In genomic region chr11:59135648-59136461, GRCh38 we compare ENCODE assay signal across 9 cellular contexts. TPM values are rescaled to one million over a fixed set of nuclear protein-coding genes. Genes with fewer than 3 reads are reported as not detected.
DNase-seq lines count a peak whose midpoint lies in the region; ATAC-seq, FAIRE-seq and TF ChIP-seq lines count a peak whose summit lies in the region.
"Had no signal": no experiment of that assay in that cellular context is flagged by ENCODE, and none has a peak within 500 bp of the region (broad histone marks: within the 10 kb centered on the region; RNA-seq: fewer than 3 reads in every experiment).

No MANE protein-coding gene starts in this region.

- H2AFZ ChIP-seq in IMR-90 (replicated peaks; ENCODE audit: low read length, poor library complexity) = peak overlapping the region; percentile 96

- intact Hi-C loops in IMR-90 (cut with micrococcal nuclease) = loop anchor here (1.0 to 5.0 kb wide), 5 partner anchors 39 to 484 kb away; no protein-coding TSS in a partner anchor
- intact Hi-C loops in activated T-helper 1 cell treated with anti-CD3 and anti-CD28 coated beads, Interleukin-12 subunit alpha, Interleukin-12 subunit beta, Interleukin-2, Interleukin-4 antibody, amounts not matched to agents 30 ng/mL and 10 ng/mL and 1 ng/mL, durations not matched to agents 14 hours and 24 hours and 36 hours (cut with micrococcal nuclease) = loop anchor here (1.0 kb wide), 8 partner anchors 8 to 482 kb away; partner anchors contain the start of gene FAM111B

- peaks cover 7% of the 10 kb centered on the region for H3K36me3 ChIP-seq in IMR-90 (ENCODE audit: control insufficient read depth, insufficient read depth, low read length)
- H3K36me3 ChIP-seq in neutrophil = no peaks in the 10 kb centered on the region
- H3K36me3 ChIP-seq in stomach smooth muscle (ENCODE audit: control insufficient read depth in 2 of 2, insufficient read depth in 2 of 2, low read length in 2 of 2) = peaks cover 7 to 9% of the 10 kb centered on the region in 2 donors

- H3K4me2 ChIP-seq in IMR-90 (ENCODE audit: low read depth, low read length) = peak overlapping the region; percentile 55; the same call in 1 of the 2 replicates

- H3K27me3 Mint-ChIP-seq in activated T-helper 1 cell treated with anti-CD3 and anti-CD28 coated beads, Interleukin-12 subunit alpha, Interleukin-12 subunit beta, Interleukin-2, Interleukin-4 antibody, amounts not matched to agents 30 ng/mL and 10 ng/mL and 1 ng/mL, durations not matched to agents 14 hours and 24 hours and 36 hours (ENCODE audit: insufficient read depth) = no peaks in the 10 kb centered on the region

- no peak overlapping the region; the same call in 1 of the 2 replicates for H4K91ac ChIP-seq in IMR-90 (ENCODE audit: insufficient read depth, low read depth, low read length)

- no peak for FAIRE-seq in D721Med (lab: Jason Lieb, UNC)

- H3K14ac ChIP-seq in IMR-90 (replicated peaks; ENCODE audit: low read depth, low read length) = no peak overlapping the region; the same call in 1 of the 2 replicates

- H3K4me1 ChIP-seq in IMR-90 (ENCODE audit: control insufficient read depth, insufficient read depth, low read length) (no peaks in the 10 kb centered on the region), neutrophil (ENCODE audit: control insufficient read depth in 1 of 2, insufficient read depth in 1 of 2, low read depth in 1 of 2, low read length in 1 of 2) (peaks cover 5 to 6% of the 10 kb centered on the region in 2 experiments), stomach smooth muscle (ENCODE audit: control insufficient read depth, insufficient read depth, low read length) (peaks cover 5% of the 10 kb centered on the region)

- 0 out of 2 replicates have a peak, but pooled peaks have one; percentile 51 for TF ChIP-seq POLR2A in IMR-90 (IDR thresholded peaks at IDR 0.05; ENCODE audit: low read depth, low read length)

- H3K27ac ChIP-seq in IMR-90 (ENCODE audit: insufficient read depth, low read length) (0 out of 2 replicates have a peak overlapping the region, but pooled peaks have one; percentile 4), neutrophil (no peak overlapping the region), stomach smooth muscle (ENCODE audit: low read length) (no peak overlapping the region)
- H3K27ac ChIP-seq: epithelial cell of prostate had no signal

- TF ChIP-seq CTCF in D721Med (IDR thresholded peaks at IDR 0.05; ENCODE audit: insufficient read depth, missing control alignments) = peak; percentile 99
- peak; percentile 97 for TF ChIP-seq CTCF in IMR-90 (conservative IDR thresholded peaks at IDR 0.05; ENCODE audit: low read depth, low read length)
- TF ChIP-seq CTCF in fibroblast of the aortic adventitia (IDR thresholded peaks at IDR 0.05; ENCODE audit: insufficient read depth, low read length) = peak; percentile 99
- TF ChIP-seq CTCF in neutrophil (IDR thresholded peaks at IDR 0.05) = peak; percentile 97

- H2BK120ac ChIP-seq in IMR-90 (ENCODE audit: low read depth, low read length) = no peak overlapping the region; the same call in 1 of the 2 replicates

- H2BK20ac ChIP-seq in IMR-90 (ENCODE audit: low read depth, low read length) = no peak overlapping the region

- H4K8ac ChIP-seq in IMR-90 (ENCODE audit: low read depth in 2 of 2, low read length in 2 of 2) = peak overlapping the region; percentile 77 to 89

- peaks cover 25% of the 10 kb centered on the region for H3K36me3 Mint-ChIP-seq in activated T-helper 1 cell treated with anti-CD3 and anti-CD28 coated beads, Interleukin-12 subunit alpha, Interleukin-12 subunit beta, Interleukin-2, Interleukin-4 antibody, amounts not matched to agents 30 ng/mL and 10 ng/mL and 1 ng/mL, durations not matched to agents 14 hours and 24 hours and 36 hours (ENCODE audit: low read depth)

- CTCF ChIA-PET in IMR-90 (lab: Yijun Ruan, JAX) = interaction anchor here (0.6 to 1.7 kb wide), 27 partner anchors 8 to 281 kb away, joined by 3 to 13 read pairs (median 4); partner anchors contain the start of genes DTX4 and FAM111B

- dilution Hi-C loops in IMR-90 (cut with HindIII; ENCODE audit: low sequenced_read_pairs, unreplicated experiment) = no loop called here

- TF ChIP-seq RAD21 in IMR-90 (IDR thresholded peaks at IDR 0.05; ENCODE audit: low read length) = peak; percentile 98

- H3K27me3 ChIP-seq in IMR-90 (ENCODE audit: control insufficient read depth, insufficient read depth, low read length) (no peaks in the 10 kb centered on the region), neutrophil (no peaks in the 10 kb centered on the region), stomach smooth muscle (ENCODE audit: control insufficient read depth in 1 of 2, insufficient read depth in 2 of 2, low read length in 2 of 2) (no peaks in the 10 kb centered on the region)

- H3K4me3 Mint-ChIP-seq in activated T-helper 1 cell treated with anti-CD3 and anti-CD28 coated beads, Interleukin-12 subunit alpha, Interleukin-12 subunit beta, Interleukin-2, Interleukin-4 antibody, amounts not matched to agents 30 ng/mL and 10 ng/mL and 1 ng/mL, durations not matched to agents 14 hours and 24 hours and 36 hours = peak overlapping the region; percentile 60

- no peak overlapping the region; the same call in 1 of the 2 replicates for H3K56ac ChIP-seq in IMR-90 (ENCODE audit: extremely low read depth, insufficient read depth, low read length)

- H3K4me3 ChIP-seq in IMR-90 (ENCODE audit: insufficient read depth, low read depth, low read length) (no peak overlapping the region), fibroblast of the aortic adventitia (ENCODE audit: low read depth, low read length) (no peak overlapping the region), neutrophil (ENCODE audit: low read depth in 1 of 2, low read length in 1 of 2) (peak overlapping the region in 1 of 2 experiments; percentile 5), stomach smooth muscle (ENCODE audit: low read length in 2 of 2) (peak overlapping the region in 1 of 2 donors; percentile 59)

- peaks cover 0 to 3% of the 10 kb centered on the region in 2 experiments; a peak in 1 of 4 replicates for H3K79me1 ChIP-seq in IMR-90 (ENCODE audit: low read depth in 1 of 2, low read length in 2 of 2)

- POLR2A ChIA-PET in IMR-90 (lab: Charles Lee; ENCODE audit: unreplicated experiment) = no interaction called here

- DNase-seq in D721Med (ENCODE audit: insufficient read length, low spot score) = peak; percentile 41
- peak; percentile 66 for DNase-seq in IMR-90
- DNase-seq in RPMI8226 = peak; percentile 70
- DNase-seq in activated T-helper 1 cell treated with anti-CD3 and anti-CD28 coated beads, Interleukin-12 subunit alpha, Interleukin-12 subunit beta, Interleukin-2, Interleukin-4 antibody, amounts not matched to agents 30 ng/mL and 10 ng/mL and 1 ng/mL, durations not matched to agents 14 hours and 24 hours and 36 hours (ENCODE audit: low spot score) = peak; percentile 82
- peak; percentile 72 for DNase-seq in fibroblast of the aortic adventitia (ENCODE audit: low read depth)

- peak; percentile 98 for ATAC-seq in GM21529 (IDR thresholded peaks at IDR 0.05; ENCODE audit: unreplicated experiment)
- peak; percentile 100 for ATAC-seq in IMR-90 (ENCODE audit: low read depth)

- no peak overlapping the region for H2AK5ac ChIP-seq in IMR-90 (ENCODE audit: low read depth, low read length)

- no peak overlapping the region for H3K18ac ChIP-seq in IMR-90 (ENCODE audit: low read depth, low read length)

- peaks cover 14% of the 10 kb centered on the region for H3K4me1 Mint-ChIP-seq in activated T-helper 1 cell treated with anti-CD3 and anti-CD28 coated beads, Interleukin-12 subunit alpha, Interleukin-12 subunit beta, Interleukin-2, Interleukin-4 antibody, amounts not matched to agents 30 ng/mL and 10 ng/mL and 1 ng/mL, durations not matched to agents 14 hours and 24 hours and 36 hours (ENCODE audit: low read depth)

- in situ Hi-C loops in IMR-90 (cut with MboI; ENCODE audit: low sequenced_read_pairs) = loop anchor here (5.0 kb wide), 1 partner anchor 79 kb away; no protein-coding TSS in a partner anchor

- H3K9ac ChIP-seq in IMR-90 (ENCODE audit: low read depth, low read length) = peak overlapping the region; percentile 59; the same call in 1 of the 2 replicates
- peak overlapping the region; percentile 42 to 49 for H3K9ac ChIP-seq in stomach smooth muscle (ENCODE audit: low read length in 2 of 2)

- H4K5ac ChIP-seq in IMR-90 (ENCODE audit: low read depth, low read length) = no peak overlapping the region

- peak overlapping the region; percentile 82; the same call in 1 of the 2 replicates for H3K23ac ChIP-seq in IMR-90 (ENCODE audit: low read depth, low read length)

- WGBS in IMR-90 (ENCODE audit: extremely low coverage in 2 of 2, insufficient read length in 1 of 2), 2 experiments = 0% methylated on average over 4 of the region's 20 CpGs; no CpG with 5 or more reads in 1 of the 2 experiments

- peak overlapping the region; percentile 72 for H3K4ac ChIP-seq in IMR-90 (ENCODE audit: low read depth, low read length)

- BruUV-seq in IMR-90 (replicated peaks; lab: Mats Ljungman, UMichigan) = no TSS peak

- H3K9me3 Mint-ChIP-seq in activated T-helper 1 cell treated with anti-CD3 and anti-CD28 coated beads, Interleukin-12 subunit alpha, Interleukin-12 subunit beta, Interleukin-2, Interleukin-4 antibody, amounts not matched to agents 30 ng/mL and 10 ng/mL and 1 ng/mL, durations not matched to agents 14 hours and 24 hours and 36 hours = peaks cover 22% of the 10 kb centered on the region

- H3K9me1 ChIP-seq in IMR-90 (ENCODE audit: insufficient read depth, low read length) = no peaks in the 10 kb centered on the region

- no peak overlapping the region for H2BK15ac ChIP-seq in IMR-90 (ENCODE audit: low read depth, low read length)

- H2BK5ac ChIP-seq in IMR-90 (ENCODE audit: low read depth, low read length, poor library complexity, severe bottlenecking) = no peak overlapping the region

- H2AK9ac ChIP-seq in IMR-90 (replicated peaks; ENCODE audit: low read depth, low read length, poor library complexity) = peak overlapping the region; percentile 92

- no peaks in the 10 kb centered on the region for H4K20me1 ChIP-seq in IMR-90 (ENCODE audit: insufficient read depth, low read length)

- H3K27ac Mint-ChIP-seq in activated T-helper 1 cell treated with anti-CD3 and anti-CD28 coated beads, Interleukin-12 subunit alpha, Interleukin-12 subunit beta, Interleukin-2, Interleukin-4 antibody, amounts not matched to agents 30 ng/mL and 10 ng/mL and 1 ng/mL, durations not matched to agents 14 hours and 24 hours and 36 hours = no peak overlapping the region

- peaks cover 2% of the 10 kb centered on the region; the same call in 1 of the 2 replicates for H3K9me3 ChIP-seq in IMR-90 (ENCODE audit: control insufficient read depth, insufficient read depth, low read length)
- no peaks in the 10 kb centered on the region for H3K9me3 ChIP-seq in neutrophil
- no peaks in the 10 kb centered on the region for H3K9me3 ChIP-seq in stomach smooth muscle (ENCODE audit: control insufficient read depth in 2 of 2, low read length in 2 of 2)

RNA-seq across cellular contexts. Expression of gene FAM111A, which starts 6.8 kb away (rescaled TPM):
- total RNA-seq in IMR-90 (2012; rRNA removed) (36.4 and 46.1 TPM in 2 replicates), fibroblast of the aortic adventitia (ENCODE audit: low replicate concordance) (42.9 and 103 TPM in 2 replicates)
- polyA plus RNA-seq in IMR-90 (2012; rRNA removed) = 14.4 and 19.9 TPM in 2 replicates
- 2.2 and 3.0 TPM in 2 replicates for polyA plus RNA-seq in IMR-90 (2012; cell fraction: cytosol; rRNA removed)
- polyA plus RNA-seq in IMR-90 (2012; cell fraction: nucleus; rRNA removed; ENCODE audit: low replicate concordance) = 14.9 and 66.0 TPM in 2 replicates
- total RNA-seq in activated T-helper 1 cell treated with anti-CD3 and anti-CD28 coated beads, Interleukin-12 subunit alpha, Interleukin-12 subunit beta, Interleukin-2, Interleukin-4 antibody, amounts not matched to agents 30 ng/mL and 10 ng/mL and 1 ng/mL, durations not matched to agents 14 hours and 24 hours and 36 hours = 64.8 and 66.4 TPM in 2 replicates

RNA-seq across cellular contexts. Expression of gene FAM111B, which starts 28.8 kb away (rescaled TPM):
- 9.3 and 13.9 TPM in 2 replicates for total RNA-seq in IMR-90 (2012; rRNA removed)
- polyA plus RNA-seq in IMR-90 (2012; rRNA removed) = 2.9 and 3.2 TPM in 2 replicates
- polyA plus RNA-seq in IMR-90 (2012; cell fraction: cytosol; rRNA removed) = 0.18 and 0.50 TPM in 2 replicates
- 0.15 and 0.73 TPM in 2 replicates for polyA plus RNA-seq in IMR-90 (2012; cell fraction: nucleus; rRNA removed; ENCODE audit: low replicate concordance)
- total RNA-seq in activated T-helper 1 cell treated with anti-CD3 and anti-CD28 coated beads, Interleukin-12 subunit alpha, Interleukin-12 subunit beta, Interleukin-2, Interleukin-4 antibody, amounts not matched to agents 30 ng/mL and 10 ng/mL and 1 ng/mL, durations not matched to agents 14 hours and 24 hours and 36 hours = 54.9 and 57.3 TPM in 2 replicates
- 0.41 and 42.9 TPM in 2 replicates for total RNA-seq in fibroblast of the aortic adventitia (ENCODE audit: low replicate concordance)

RNA-seq across cellular contexts. Expression of gene DTX4, which starts 36.1 kb away (rescaled TPM):
- 2.5 and 2.7 TPM in 2 replicates for total RNA-seq in IMR-90 (2012; rRNA removed)
- polyA plus RNA-seq in IMR-90 (2012; rRNA removed) = 3.0 and 3.1 TPM in 2 replicates
- 1.1 and 1.5 TPM in 2 replicates for polyA plus RNA-seq in IMR-90 (2012; cell fraction: cytosol; rRNA removed)
- polyA plus RNA-seq in IMR-90 (2012; cell fraction: nucleus; rRNA removed; ENCODE audit: low replicate concordance) = 3.8 and 4.2 TPM in 2 replicates
- total RNA-seq in activated T-helper 1 cell treated with anti-CD3 and anti-CD28 coated beads, Interleukin-12 subunit alpha, Interleukin-12 subunit beta, Interleukin-2, Interleukin-4 antibody, amounts not matched to agents 30 ng/mL and 10 ng/mL and 1 ng/mL, durations not matched to agents 14 hours and 24 hours and 36 hours = 0.05 TPM in 2 replicates
- total RNA-seq in fibroblast of the aortic adventitia (ENCODE audit: low replicate concordance) = 0.18 and 0.57 TPM in 2 replicates

RNA-seq across cellular contexts. Expression of gene GLYATL1B, which starts 49.7 kb away (rescaled TPM):
- total RNA-seq in IMR-90 (2012; rRNA removed) (not detected in 2 replicates), fibroblast of the aortic adventitia (ENCODE audit: low replicate concordance) (not detected in 2 replicates)
- not detected in 2 replicates for polyA plus RNA-seq in IMR-90 (2012; rRNA removed)
- polyA plus RNA-seq in IMR-90 (2012; cell fraction: cytosol; rRNA removed) = not detected in 2 replicates
- polyA plus RNA-seq in IMR-90 (2012; cell fraction: nucleus; rRNA removed; ENCODE audit: low replicate concordance) = not detected in 2 replicates
- total RNA-seq in activated T-helper 1 cell treated with anti-CD3 and anti-CD28 coated beads, Interleukin-12 subunit alpha, Interleukin-12 subunit beta, Interleukin-2, Interleukin-4 antibody, amounts not matched to agents 30 ng/mL and 10 ng/mL and 1 ng/mL, durations not matched to agents 14 hours and 24 hours and 36 hours = not detected in 2 replicates
